ENCODE assay signal across 1 cellular context in the genomic region with DNA sequence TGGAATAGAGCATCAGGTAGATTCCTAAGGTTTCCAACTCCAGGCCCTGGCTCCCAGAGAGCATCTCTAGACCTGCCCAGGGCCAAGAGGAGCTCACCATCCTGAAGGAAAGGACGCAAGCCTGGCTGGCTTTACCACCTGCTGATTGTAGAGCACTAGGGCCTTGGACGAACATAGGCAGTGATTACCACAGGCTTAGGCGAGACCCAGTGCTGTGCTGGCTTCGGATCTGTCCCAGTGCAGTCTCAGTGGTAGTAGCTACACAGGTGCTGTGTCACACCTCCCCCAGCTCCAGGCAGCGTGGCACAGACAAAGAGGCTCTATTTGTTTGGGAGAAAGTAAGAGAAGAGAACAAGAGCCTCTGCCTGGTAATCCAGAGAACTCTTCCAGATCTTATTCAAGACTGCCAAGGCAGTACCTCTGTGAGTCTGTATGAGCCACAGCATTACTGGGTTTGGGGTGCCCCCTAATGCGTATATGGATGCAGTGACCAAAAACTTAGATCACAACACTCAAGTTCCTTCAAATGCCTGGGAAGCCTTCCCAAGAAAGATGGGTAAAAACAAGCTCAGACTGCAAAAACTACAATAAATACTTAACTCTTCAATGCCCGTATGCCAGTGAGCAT.
TF ChIP-seq lines count a peak whose summit lies in the region.

No MANE protein-coding gene starts in this region.

TF ChIP-seq in SK-N-SH, 30 proteins besides CTCF, POLR2A, EP300 and RAD21 (continued from another document):
- TF ChIP-seq JUND (IDR thresholded peaks at IDR 0.05) = no peak
